Comparison of ENCODE assay signal across 8 cellular contexts in genomic region chr12:56127888-56128668, GRCh38. TPM values are rescaled to one million over a fixed set of nuclear protein-coding genes. Genes with fewer than 3 reads are reported as not detected.
DNase-seq lines count a peak whose midpoint lies in the region; ATAC-seq and TF ChIP-seq lines count a peak whose summit lies in the region.

Gene ESYT1 (plus strand): TSS chr12:56128267. CDS start chr12:56128320, 53 bp downstream.

- peak within 1 kb of the TSS; percentile 92 for H3K4me2 ChIP-seq in fibroblast of lung (ENCODE audit: extremely low read depth, insufficient read depth, low read length)

- H3K4me1 Mint-ChIP-seq in activated T-helper 17 cell treated with anti-CD3 and anti-CD28 coated beads, Interleukin-2, amount 50 U/mL, for 72 hours, result peaks cover 50% of the 10 kb centered on the region
- H3K4me1 Mint-ChIP-seq in naive thymus-derived CD4-positive, alpha-beta T cell, result peaks cover 40 to 76% (median 65%) of the 10 kb centered on the region in 7 donors
- peaks cover 50 to 67% of the 10 kb centered on the region in 2 donors for H3K4me1 Mint-ChIP-seq in stimulated activated naive B cell treated with anti-CD40 and anti-IgM and Interleukin-4, amounts not matched to agents 10 μg/mL and 1 μg/mL and 100 μg/mL, for 72 hours

- H3K27ac ChIP-seq in RWPE1 (peak within 1 kb of the TSS; percentile 91), fibroblast of lung (ENCODE audit: insufficient read depth, low read length) (peak within 1 kb of the TSS; percentile 80)
- H3K27ac ChIP-seq in naive thymus-derived CD4-positive, alpha-beta T cell (ENCODE audit: low read depth, low read length), result peak within 1 kb of the TSS; percentile 84

- no peak for TF ChIP-seq CTCF in LNCaP clone FGC (IDR thresholded peaks at IDR 0.05; ENCODE audit: control insufficient read depth, extremely low read depth, insufficient read depth)
- no peak for TF ChIP-seq CTCF in RWPE1 (conservative IDR thresholded peaks at IDR 0.05; ENCODE audit: low read depth)
- no peak for TF ChIP-seq CTCF in fibroblast of lung (conservative IDR thresholded peaks at IDR 0.05 in 1 of 2, IDR thresholded peaks at IDR 0.05 in 1 of 2; ENCODE audit: low read depth in 1 of 2, low read length in 2 of 2)

- H3K36me3 Mint-ChIP-seq in activated T-helper 17 cell treated with anti-CD3 and anti-CD28 coated beads, Interleukin-2, amount 50 U/mL, for 72 hours (ENCODE audit: low read depth), result peaks cover 71% of the 10 kb centered on the region
- peaks cover 10 to 40% (median 25%) of the 10 kb centered on the region in 5 donors for H3K36me3 Mint-ChIP-seq in naive thymus-derived CD4-positive, alpha-beta T cell
- H3K36me3 Mint-ChIP-seq in stimulated activated naive B cell treated with anti-CD40 and anti-IgM and Interleukin-4, amounts not matched to agents 10 μg/mL and 1 μg/mL and 100 μg/mL, for 72 hours, result peaks cover 28 to 39% of the 10 kb centered on the region in 2 donors

- H3K27ac Mint-ChIP-seq in activated T-helper 17 cell treated with anti-CD3 and anti-CD28 coated beads, Interleukin-2, amount 50 U/mL, for 72 hours, result peak within 1 kb of the TSS; percentile 83
- H3K27ac Mint-ChIP-seq in naive thymus-derived CD4-positive, alpha-beta T cell, result peak within 1 kb of the TSS; percentile 86 to 99 (median 91)
- H3K27ac Mint-ChIP-seq in stimulated activated naive B cell treated with anti-CD40 and anti-IgM and Interleukin-4, amounts not matched to agents 10 μg/mL and 1 μg/mL and 100 μg/mL, for 72 hours, result peak within 1 kb of the TSS; percentile 96

- no peaks in the 10 kb centered on the region for H3K27me3 Mint-ChIP-seq in activated T-helper 17 cell treated with anti-CD3 and anti-CD28 coated beads, Interleukin-2, amount 50 U/mL, for 72 hours
- no peaks in the 10 kb centered on the region for H3K27me3 Mint-ChIP-seq in naive thymus-derived CD4-positive, alpha-beta T cell
- H3K27me3 Mint-ChIP-seq in stimulated activated naive B cell treated with anti-CD40 and anti-IgM and Interleukin-4, amounts not matched to agents 10 μg/mL and 1 μg/mL and 100 μg/mL, for 72 hours, result no peaks in the 10 kb centered on the region

- H3K9ac ChIP-seq in fibroblast of lung (ENCODE audit: insufficient read depth, low read length), result peak within 1 kb of the TSS; percentile 86

- peaks cover 18% of the 10 kb centered on the region for H3K36me3 ChIP-seq in fibroblast of lung (ENCODE audit: control insufficient read depth, insufficient read depth, low read length)
- peaks cover 25 to 35% (median 26%) of the 10 kb centered on the region in 3 experiments for H3K36me3 ChIP-seq in naive thymus-derived CD4-positive, alpha-beta T cell (ENCODE audit: control insufficient read depth in 2 of 3, insufficient read depth in 3 of 3, low read length in 3 of 3)

- POLR2A ChIA-PET in RWPE1 (lab: Yijun Ruan, JAX; ENCODE audit: low non-redundant PET), result interaction anchor here (0.6 to 1.4 kb wide), 6 partner anchors 10 to 231 kb away, joined by 3 to 8 read pairs (median 4); partner anchors contain the start of genes SMARCC2 and ZC3H10
- POLR2A ChIA-PET in naive thymus-derived CD4-positive, alpha-beta T cell (lab: Charles Lee), result interaction anchor here (0.6 to 13.1 kb wide), 18 partner anchors 11 to 1713 kb away, joined by 3 to 192 read pairs (median 5); partner anchors contain the start of genes ANKRD52, CNPY2, IL23A and MYL6

- H3K4me3 Mint-ChIP-seq in activated T-helper 17 cell treated with anti-CD3 and anti-CD28 coated beads, Interleukin-2, amount 50 U/mL, for 72 hours, result peak within 1 kb of the TSS; percentile 98
- peak within 1 kb of the TSS; percentile 95 to 100 (median 98) for H3K4me3 Mint-ChIP-seq in naive thymus-derived CD4-positive, alpha-beta T cell
- peak within 1 kb of the TSS; percentile 98 to 100 for H3K4me3 Mint-ChIP-seq in stimulated activated naive B cell treated with anti-CD40 and anti-IgM and Interleukin-4, amounts not matched to agents 10 μg/mL and 1 μg/mL and 100 μg/mL, for 72 hours

- no peaks in the 10 kb centered on the region for H4K20me1 ChIP-seq in fibroblast of lung (ENCODE audit: control insufficient read depth, extremely low read depth, insufficient read depth, low read length)

- intact Hi-C loops in naive thymus-derived CD4-positive, alpha-beta T cell (cut with micrococcal nuclease), result loop anchor here (1.0 to 5.0 kb wide), 8 partner anchors 10 to 959 kb away; partner anchors contain the start of genes PA2G4 (in 2 of the 2), CS (in 1 of the 2), MYL6B (in 1 of the 2) and NAB2 (in 1 of the 2)

- peak; percentile 95 for ATAC-seq in activated T-helper 17 cell treated with anti-CD3 and anti-CD28 coated beads, Interleukin-2, amount 50 U/mL, for 72 hours (replicated peaks)
- ATAC-seq in naive thymus-derived CD4-positive, alpha-beta T cell, result peak; percentile 94
- peak; percentile 90 to 91 for ATAC-seq in stimulated activated naive B cell treated with anti-CD40 and anti-IgM and Interleukin-4, amounts not matched to agents 10 μg/mL and 1 μg/mL and 100 μg/mL, for 72 hours (replicated peaks)

- CTCF ChIA-PET in RWPE1 (lab: Yijun Ruan, JAX), result interaction anchor here (0.6 to 2.7 kb wide), 6 partner anchors 17 to 131 kb away, joined by 3 to 21 read pairs (median 4); partner anchors contain the start of genes MYL6B and SMARCC2
- CTCF ChIA-PET in naive thymus-derived CD4-positive, alpha-beta T cell (lab: Charles Lee), result interaction anchor here (0.6 to 13.4 kb wide), 17 partner anchors 8 to 402 kb away, joined by 3 to 193 read pairs (median 4); partner anchors contain the start of genes MYL6, PA2G4, SMARCC2 and ZC3H10

- H3K9me3 ChIP-seq in fibroblast of lung (ENCODE audit: control insufficient read depth, insufficient read depth, low read depth, low read length), result no peaks in the 10 kb centered on the region
- no peaks in the 10 kb centered on the region for H3K9me3 ChIP-seq in naive thymus-derived CD4-positive, alpha-beta T cell (ENCODE audit: control insufficient read depth in 2 of 3, low read length in 3 of 3)

- H3K4me1 ChIP-seq in fibroblast of lung (ENCODE audit: control insufficient read depth, extremely low read depth, insufficient read depth, low read length), result peaks cover 11% of the 10 kb centered on the region
- H3K4me1 ChIP-seq in naive thymus-derived CD4-positive, alpha-beta T cell (ENCODE audit: control insufficient read depth in 2 of 2, insufficient read depth in 2 of 2, low read length in 2 of 2), result peaks cover 39 to 54% of the 10 kb centered on the region in 2 donors

- DNase-seq in Daoy (ENCODE audit: low read depth) (peak; percentile 99), GOT3 (lab: John Stamatoyannopoulos, UW) (peak; percentile 83), LNCaP clone FGC (ENCODE audit: low read depth) (peak; percentile 99), RWPE1 (ENCODE audit: low spot score) (peak; percentile 99), fibroblast of lung (ENCODE audit: low read depth in 2 of 2) (peak; percentile 100)
- peak; percentile 75 to 100 (median 98) for DNase-seq in naive thymus-derived CD4-positive, alpha-beta T cell
- peak; percentile 97 for DNase-seq in stimulated activated naive B cell treated with anti-CD40 and anti-IgM and Interleukin-4, amounts not matched to agents 10 μg/mL and 1 μg/mL and 100 μg/mL, for 72 hours

- peaks cover 25% of the 10 kb centered on the region for H3K79me2 ChIP-seq in fibroblast of lung (ENCODE audit: control insufficient read depth, insufficient read depth, low read length)

- no peaks in the 10 kb centered on the region for H3K27me3 ChIP-seq in fibroblast of lung (ENCODE audit: control insufficient read depth, insufficient read depth, low read length)
- H3K27me3 ChIP-seq in naive thymus-derived CD4-positive, alpha-beta T cell (ENCODE audit: control insufficient read depth in 2 of 2, insufficient read depth in 2 of 2, low read length in 2 of 2), result no peaks in the 10 kb centered on the region

- H3K4me3 ChIP-seq in LNCaP clone FGC (ENCODE audit: low read depth, low read length), result peak within 1 kb of the TSS; percentile 88
- peak within 1 kb of the TSS; percentile 77 to 97 (median 86) for H3K4me3 ChIP-seq in fibroblast of lung (replicated peaks in 1 of 4; ENCODE audit: control extremely low read depth in 1 of 4, insufficient read depth in 1 of 4, low read depth in 3 of 4, low read length in 4 of 4)
- peak within 1 kb of the TSS; percentile 77 for H3K4me3 ChIP-seq in naive thymus-derived CD4-positive, alpha-beta T cell (ENCODE audit: low read length)

- no peaks in the 10 kb centered on the region for H3K9me3 Mint-ChIP-seq in activated T-helper 17 cell treated with anti-CD3 and anti-CD28 coated beads, Interleukin-2, amount 50 U/mL, for 72 hours
- peaks cover 0 to 4% (median 0%) of the 10 kb centered on the region in 11 donors for H3K9me3 Mint-ChIP-seq in naive thymus-derived CD4-positive, alpha-beta T cell
- H3K9me3 Mint-ChIP-seq in stimulated activated naive B cell treated with anti-CD40 and anti-IgM and Interleukin-4, amounts not matched to agents 10 μg/mL and 1 μg/mL and 100 μg/mL, for 72 hours, result no peaks in the 10 kb centered on the region

- no peak within 1 kb of the TSS for H2AFZ ChIP-seq in fibroblast of lung (ENCODE audit: low read length)

RNA-seq across cellular contexts. Expression of gene ESYT1, which starts in this region (rescaled TPM):
- total RNA-seq in Daoy (2014; rRNA removed; shearing (Covaris generic)), result 54.3 and 69.6 TPM in 2 replicates
- total RNA-seq in activated T-helper 17 cell treated with anti-CD3 and anti-CD28 coated beads, Interleukin-2, amount 50 U/mL, for 72 hours, result 100 to 1,000 TPM; 234 to 236 TPM
- total RNA-seq in fibroblast of lung, result 261 and 446 TPM in 2 replicates
- polyA plus RNA-seq in fibroblast of lung, result 182 and 260 TPM in 2 replicates
- polyA plus RNA-seq in fibroblast of lung (2012), result 135 and 167 TPM in 2 replicates
- 837 and 884 TPM in 2 replicates for polyA minus RNA-seq in fibroblast of lung (ENCODE audit: low replicate concordance)
- total RNA-seq in naive thymus-derived CD4-positive, alpha-beta T cell, result 100 to 1,000 TPM; 121 to 300 (median 221) TPM
- 100 to 1,000 TPM; 282 to 353 TPM for polyA plus RNA-seq in naive thymus-derived CD4-positive, alpha-beta T cell

Comparison
In these comparisons a context has a peak if more than half of its experiments do, and no peak if none do; other contexts are left out.
1. Peak in every context shown above with its lines: DNase-seq, ATAC-seq, H3K4me3 ChIP-seq and H3K27ac ChIP-seq.